15 cellular contexts compared by ENCODE assay signal in genomic region chr7:102602317-102602716, GRCh38. TPM values are rescaled to one million over a fixed set of nuclear protein-coding genes. Genes with fewer than 3 reads are reported as not detected.
"Had no signal": no experiment of that assay in that cellular context is flagged by ENCODE, and none has a peak within 500 bp of the region (broad histone marks: within the 10 kb centered on the region; RNA-seq: fewer than 3 reads in every experiment).

No MANE protein-coding gene starts in this region.

RNA-seq across cellular contexts. Expression of gene SPDYE2B, which starts 47.8 kb away (rescaled TPM):
- total RNA-seq: naive thymus-derived CD8-positive, alpha-beta T cell; occipital lobe; osteoblast; ovary; progenitor cell of endocrine pancreas; pulmonary artery endothelial cell; right atrium auricular region; sciatic nerve; smooth muscle cell; spleen; suprapubic skin; transverse colon; ureter; vagina had no signal
- polyA plus RNA-seq: neural cell, ovary, smooth muscle cell, spleen had no signal

RNA-seq across cellular contexts. Expression of gene SPDYE2, which starts 51.3 kb away (rescaled TPM):
- total RNA-seq: occipital lobe, osteoblast, progenitor cell of endocrine pancreas, pulmonary artery endothelial cell, smooth muscle cell, transverse colon, vagina had no signal
- polyA plus RNA-seq: neural cell had no signal
